Comparison of ENCODE assay signal across 10 cellular contexts in genomic region chr6:28537509-28538140, GRCh38. TPM values are rescaled to one million over a fixed set of nuclear protein-coding genes. Genes with fewer than 3 reads are reported as not detected.
DNase-seq lines count a peak whose midpoint lies in the region; ATAC-seq and TF ChIP-seq lines count a peak whose summit lies in the region.
"Had no signal": no experiment of that assay in that cellular context is flagged by ENCODE, and none has a peak within 500 bp of the region (broad histone marks: within the 10 kb centered on the region; RNA-seq: fewer than 3 reads in every experiment).

No MANE protein-coding gene starts in this region.

- DNase-seq in A172 (ENCODE audit: low spot score) (peak; percentile 67), iPS DF 19.7 (ENCODE audit: low read depth, low spot score) (peak; percentile 75), GM03348 (ENCODE audit: low spot score) (no peak), NCI-H1092 (lab: John Stamatoyannopoulos, UW) (no peak)
- DNase-seq in activated CD4-positive, alpha-beta T cell treated with anti-CD3 and anti-CD28 coated beads, Interleukin-2, amount 50 U/mL, for 48 hours, result peak; percentile 31 to 34
- DNase-seq: NCI-H526 treated with DMSO at 0.1 percent for 48 hours had no signal

- no peak for TF ChIP-seq POLR2A in GM18505 (IDR thresholded peaks at IDR 0.05; ENCODE audit: borderline replicate concordance, extremely low read depth, insufficient read depth, insufficient read length)

- ATAC-seq in HG02759 (IDR thresholded peaks at IDR 0.05; ENCODE audit: unreplicated experiment), result peak; percentile 59
- no peak for ATAC-seq in GM18505 (IDR thresholded peaks at IDR 0.05; ENCODE audit: unreplicated experiment)
- no peak for ATAC-seq in HG03097 (IDR thresholded peaks at IDR 0.05; ENCODE audit: low FRiP score, unreplicated experiment)

RNA-seq across cellular contexts. Expression of gene GPX5, which starts 11.9 kb away (rescaled TPM):
- not detected in 2 replicates for total RNA-seq in A172 (2014; rRNA removed; shearing (Covaris generic))
- total RNA-seq: lung microvascular endothelial cell had no signal

RNA-seq across cellular contexts. Expression of gene GPX6, which starts 22.0 kb away (rescaled TPM):
- total RNA-seq in A172 (2014; rRNA removed; shearing (Covaris generic)), result not detected in 2 replicates
- total RNA-seq: lung microvascular endothelial cell had no signal

Comparison
In these comparisons a context has a peak if more than half of its experiments do, and no peak if none do; other contexts are left out.
1. DNase-seq: peak in A172 (single experiment), activated CD4-positive, alpha-beta T cell treated with anti-CD3 and anti-CD28 coated beads, Interleukin-2, amount 50 U/mL, for 48 hours (2 of 2) and iPS DF 19.7 (single experiment); none in GM03348 (single experiment) and NCI-H1092 (single experiment).